In genomic region chr10:47023237-47024045, GRCh38 we compare ENCODE assay signal across 17 cellular contexts.
A peak's percentile ranks its signal among the peaks of the same experiment; 100 is the strongest.
DNase-seq lines count a peak whose midpoint lies in the region; ATAC-seq, FAIRE-seq and TF ChIP-seq lines count a peak whose summit lies in the region.
"Had no signal": no experiment of that assay in that cellular context is flagged by ENCODE, and none has a peak within 500 bp of the region (broad histone marks: within the 10 kb centered on the region; RNA-seq: fewer than 3 reads in every experiment).

No MANE protein-coding gene starts in this region.

- ATAC-seq in sciatic nerve: peak; percentile 49
- ATAC-seq in GM18498 (IDR thresholded peaks at IDR 0.05; ENCODE audit: unreplicated experiment): no peak

- peaks cover 0 to 15% of the 10 kb centered on the region in 2 donors for H3K4me1 ChIP-seq in right atrium auricular region

- H3K4me3 ChIP-seq in NB4 (ENCODE audit: low read depth, low read length) (no peak overlapping the region), right atrium auricular region (no peak overlapping the region)
- H3K4me3 ChIP-seq: MG63 had no signal

- no peaks in the 10 kb centered on the region for H3K36me3 ChIP-seq in right atrium auricular region
- H3K36me3 ChIP-seq: MG63, WERI-Rb-1 had no signal

- no peak for TF ChIP-seq POLR2A in NB4 (IDR thresholded peaks at IDR 0.05; ENCODE audit: extremely low read depth, insufficient read length)

- DNase-seq in GM18507 (ENCODE audit: extremely low spot score, insufficient read length, low read depth) (no peak), NB4 (ENCODE audit: low read depth) (peak; percentile 23), right atrium auricular region (ENCODE audit: low spot score) (peak; percentile 59), sciatic nerve (ENCODE audit: low spot score) (peak; percentile 59), amygdala (lab: John Stamatoyannopoulos, UW) (no peak), GM19238 (ENCODE audit: insufficient read length, low spot score) (no peak)
- DNase-seq: C1 segment of cervical spinal cord; DMS79 treated with DMSO at 0.1 percent for 48 hours; effector CD8-positive, alpha-beta T cell; hypothalamus; MG63; naive B cell; NCI-H2029 treated with DMSO at 0.1 percent for 48 hours; NCI-H69; WERI-Rb-1 had no signal

- TF ChIP-seq CTCF in NB4 (IDR thresholded peaks at IDR 0.05; ENCODE audit: low read depth, low read length) (no peak), right atrium auricular region (IDR thresholded peaks at IDR 0.05) (no peak)

- H3K9me3 ChIP-seq in right atrium auricular region: no peaks in the 10 kb centered on the region
- H3K9me3 ChIP-seq: MG63 had no signal

- H3K27me3 ChIP-seq in right atrium auricular region: no peaks in the 10 kb centered on the region
- H3K27me3 ChIP-seq: MG63 had no signal

- intact Hi-C loops in sciatic nerve (cut with DNase I): loop anchor here (2.0 kb wide), 1 partner anchor 289 kb away; no protein-coding TSS in a partner anchor

- FAIRE-seq in GM18507 (lab: Jason Lieb, UNC): peak; percentile 65
- FAIRE-seq: bronchial epithelial cell had no signal

- H3K27ac ChIP-seq in right atrium auricular region: peak overlapping the region; percentile 29 to 41
- H3K27ac ChIP-seq: WERI-Rb-1 had no signal

Comparison
In these comparisons a context has a peak if more than half of its experiments do, and no peak if none do; other contexts are left out.
1. DNase-seq: peak in NB4 (single experiment), right atrium auricular region (single experiment) and sciatic nerve (single experiment); none in GM18507 (single experiment), amygdala (0 of 56) and GM19238 (single experiment).